Comparison of ENCODE assay signal across 6 cellular contexts in genomic region chr19:10289167-10289835, GRCh38. TPM values are rescaled to one million over a fixed set of nuclear protein-coding genes. Genes with fewer than 3 reads are reported as not detected.
DNase-seq lines count a peak whose midpoint lies in the region; TF ChIP-seq lines count a peak whose summit lies in the region.

No MANE protein-coding gene starts in this region.

- H3K27ac ChIP-seq in iPS DF 6.9 (ENCODE audit: low read length) (no peak overlapping the region), stomach smooth muscle (ENCODE audit: low read length) (no peak overlapping the region), uterus (no peak overlapping the region)

- H3K4me3 ChIP-seq in iPS DF 6.9 (ENCODE audit: low read length) (peak overlapping the region; percentile 27; the same call in 1 of the 2 replicates), stomach smooth muscle (ENCODE audit: low read length in 2 of 2) (peak overlapping the region; percentile 49 to 62), uterus (peak overlapping the region in 1 of 2 donors; percentile 11)

- intact Hi-C loops in uterus (cut with DNase I; ENCODE audit: low total_unique reads), result no loop called here

- DNase-seq in DMS79 (lab: John Stamatoyannopoulos, UW) (peak; percentile 70), NCI-H1930 (lab: John Stamatoyannopoulos, UW) (peak; percentile 21 to 37), activated T-cell treated with anti-CD3 and anti-CD28 coated beads for 24 hours (ENCODE audit: low read depth) (peak; percentile 65), iPS DF 6.9 (ENCODE audit: low read depth, low spot score) (no peak), uterus (no peak)

- TF ChIP-seq POLR2A in uterus (IDR thresholded peaks at IDR 0.05), result no peak

- H3K9me3 ChIP-seq in iPS DF 6.9 (ENCODE audit: control insufficient read depth, insufficient read depth, low read length) (no peaks in the 10 kb centered on the region), stomach smooth muscle (ENCODE audit: control insufficient read depth in 2 of 2, low read length in 2 of 2) (no peaks in the 10 kb centered on the region), uterus (no peaks in the 10 kb centered on the region)

- no peak for TF ChIP-seq CTCF in uterus (IDR thresholded peaks at IDR 0.05)

- no CpG with 5 or more reads among the region's 50 CpGs for WGBS in iPS DF 6.9 (ENCODE audit: insufficient coverage, insufficient read length)

- peaks cover 4% of the 10 kb centered on the region for H3K4me1 ChIP-seq in iPS DF 6.9 (ENCODE audit: control insufficient read depth, insufficient read depth, low read length)
- H3K4me1 ChIP-seq in stomach smooth muscle (ENCODE audit: control insufficient read depth, insufficient read depth, low read length), result peaks cover 56% of the 10 kb centered on the region
- peaks cover 0 to 31% of the 10 kb centered on the region in 2 donors for H3K4me1 ChIP-seq in uterus

- H3K9ac ChIP-seq in stomach smooth muscle (ENCODE audit: low read length in 2 of 2), result no peak overlapping the region

- peaks cover 50% of the 10 kb centered on the region for H3K27me3 ChIP-seq in iPS DF 6.9 (ENCODE audit: control insufficient read depth, insufficient read depth, low read length)
- H3K27me3 ChIP-seq in stomach smooth muscle (ENCODE audit: control insufficient read depth in 1 of 2, insufficient read depth in 2 of 2, low read length in 2 of 2), result peaks cover 72 to 79% of the 10 kb centered on the region in 2 donors
- peaks cover 39 to 54% of the 10 kb centered on the region in 2 donors for H3K27me3 ChIP-seq in uterus

- H3K36me3 ChIP-seq in iPS DF 6.9 (ENCODE audit: control insufficient read depth, insufficient read depth, low read length) (no peaks in the 10 kb centered on the region; the same call in 1 of the 2 replicates), stomach smooth muscle (ENCODE audit: control insufficient read depth in 2 of 2, insufficient read depth in 2 of 2, low read length in 2 of 2) (no peaks in the 10 kb centered on the region), uterus (no peaks in the 10 kb centered on the region)

RNA-seq across cellular contexts. Expression of gene ICAM5, which starts 0.5 kb away (rescaled TPM):
- total RNA-seq in uterus, result under 1 TPM in 3 of 4 donors, not detected in 1; 0.07 to 0.88 (median 0.29) TPM

RNA-seq across cellular contexts. Expression of gene ICAM4, which starts 2.5 kb away (rescaled TPM):
- total RNA-seq in uterus, result under 1 TPM in 1 of 4 donors, not detected in 3; 0.41 TPM

RNA-seq across cellular contexts. Expression of gene ICAM1, which starts 18.4 kb away (rescaled TPM):
- 10 to 100 TPM in 3 of 4 donors, 1 to 10 TPM in 1; 6.5 to 32.8 (median 23.2) TPM for total RNA-seq in uterus

RNA-seq across cellular contexts. Expression of gene ZGLP1, which starts 20.3 kb away (rescaled TPM):
- total RNA-seq in uterus, result 1 to 10 TPM in 2 of 4 donors, not detected in 2; 1.0 to 2.5 TPM

RNA-seq across cellular contexts. Expression of gene FDX2, which starts 26.5 kb away (rescaled TPM):
- 10 to 100 TPM in 1 of 4 donors, 1 to 10 TPM in 3; 1.5 to 12.7 (median 4.9) TPM for total RNA-seq in uterus

Comparison
In these comparisons a context has a peak if more than half of its experiments do, and no peak if none do; other contexts are left out.
1. DNase-seq: peak in DMS79 (single experiment), NCI-H1930 (2 of 2) and activated T-cell treated with anti-CD3 and anti-CD28 coated beads for 24 hours (single experiment); none in iPS DF 6.9 (single experiment) and uterus (0 of 2).